11 cellular contexts compared by ENCODE assay signal in genomic region chr6:52543729-52544324, GRCh38. TPM values are rescaled to one million over a fixed set of nuclear protein-coding genes. Genes with fewer than 3 reads are reported as not detected.
DNase-seq lines count a peak whose midpoint lies in the region; ATAC-seq, FAIRE-seq and TF ChIP-seq lines count a peak whose summit lies in the region.
"Had no signal": no experiment of that assay in that cellular context is flagged by ENCODE, and none has a peak within 500 bp of the region (broad histone marks: within the 10 kb centered on the region; RNA-seq: fewer than 3 reads in every experiment).

No MANE protein-coding gene starts in this region.

- CTCF ChIA-PET in endothelial cell of umbilical vein (lab: Charles Lee) = interaction anchor here (0.9 to 1.5 kb wide), 5 partner anchors 21 to 31 kb away, joined by 3 to 5 read pairs (median 4); no protein-coding TSS in a partner anchor
- CTCF ChIA-PET in CD4-positive, alpha-beta T cell (lab: Charles Lee) = no interaction called here

- H3K27me3 Mint-ChIP-seq in natural killer cell (ENCODE audit: low read depth in 2 of 2) = no peaks in the 10 kb centered on the region
- H3K27me3 Mint-ChIP-seq in CD4-positive, alpha-beta T cell = no peaks in the 10 kb centered on the region
- H3K27me3 Mint-ChIP-seq: activated CD4-positive, alpha-beta memory T cell treated with anti-CD3 and anti-CD28 coated beads for 36 hours had no signal

- DNase-seq in MM.1S (no peak), endothelial cell of umbilical vein (ENCODE audit: low read depth, low spot score) (peak; percentile 67), mesendoderm (peak; percentile 95), natural killer cell (no peak)
- DNase-seq in CD4-positive, alpha-beta T cell = no peak
- no peak for DNase-seq in activated naive CD4-positive, alpha-beta T cell treated with anti-CD3 and anti-CD28 coated beads, Interleukin-2, amount 50 U/mL, for 16 hours
- DNase-seq: activated CD4-positive, alpha-beta memory T cell treated with anti-CD3 and anti-CD28 coated beads for 36 hours; stimulated activated naive CD4-positive, alpha-beta T cell had no signal

- H2BK5ac ChIP-seq in mesendoderm (ENCODE audit: low read length) = peak overlapping the region; percentile 96

- no peaks in the 10 kb centered on the region for H3K9me2 ChIP-seq in MM.1S (replicated peaks; ENCODE audit: insufficient read depth, low read length)

- TF ChIP-seq CTCF in 22Rv1 (IDR thresholded peaks at IDR 0.05) (no peak), MM.1S (IDR thresholded peaks at IDR 0.05; ENCODE audit: low read length) (no peak), endothelial cell of umbilical vein (IDR thresholded peaks at IDR 0.05; ENCODE audit: extremely low read depth in 1 of 2, insufficient read depth in 1 of 2, low read depth in 1 of 2, low read length in 2 of 2) (no peak), natural killer cell (IDR thresholded peaks at IDR 0.05) (no peak)
- no peak for TF ChIP-seq CTCF in CD4-positive, alpha-beta T cell (IDR thresholded peaks at IDR 0.05)

- no peak overlapping the region for H4K8ac ChIP-seq in mesendoderm (ENCODE audit: low read depth, low read length)

- H3K9me3 ChIP-seq in MM.1S (replicated peaks; ENCODE audit: insufficient read depth, low read length) (no peaks in the 10 kb centered on the region), endothelial cell of umbilical vein (replicated peaks; ENCODE audit: control insufficient read depth, insufficient read depth, low read length) (no peaks in the 10 kb centered on the region)
- H3K9me3 ChIP-seq in CD4-positive, alpha-beta T cell (ENCODE audit: control insufficient read depth, low read length) = no peaks in the 10 kb centered on the region

- H3K9ac ChIP-seq in MM.1S (ENCODE audit: low read length) = peak overlapping the region; percentile 21; the same call in 1 of the 2 replicates
- H3K9ac ChIP-seq in endothelial cell of umbilical vein (replicated peaks; ENCODE audit: extremely low read depth, insufficient read depth, low read length) = peak overlapping the region; percentile 66
- peak overlapping the region; percentile 46 for H3K9ac ChIP-seq in mesendoderm (ENCODE audit: low read length)

- dilution Hi-C loops in endothelial cell of umbilical vein (cut with MboI; ENCODE audit: extremely low pct_ligation_motif_present, low sequenced_read_pairs) = loop anchor here (25.0 kb wide), 1 partner anchor 132 kb away; the partner anchor contains the start of gene EFHC1

- H3K18ac ChIP-seq in mesendoderm (ENCODE audit: low read length) = peak overlapping the region; percentile 43

- intact Hi-C loops in endothelial cell of umbilical vein (cut with micrococcal nuclease) = loop anchor here (1.0 kb wide), 4 partner anchors 7 to 128 kb away; no protein-coding TSS in a partner anchor
- intact Hi-C loops in natural killer cell (cut with micrococcal nuclease) = no loop called here
- intact Hi-C loops in CD4-positive, alpha-beta T cell (cut with DNase I, micrococcal nuclease) = no loop called here

- no peak overlapping the region for H2AFZ ChIP-seq in MM.1S (ENCODE audit: low read length)
- H2AFZ ChIP-seq in endothelial cell of umbilical vein (ENCODE audit: low read depth, low read length) = no peak overlapping the region

- no peak overlapping the region for H4K5ac ChIP-seq in mesendoderm (ENCODE audit: low read length)

- peaks cover 100% of the 10 kb centered on the region for H3K4me1 ChIP-seq in MM.1S (ENCODE audit: low read length)
- peaks cover 80% of the 10 kb centered on the region for H3K4me1 ChIP-seq in endothelial cell of umbilical vein (ENCODE audit: control insufficient read depth, extremely low read depth, insufficient read depth, low read length)
- peaks cover 45% of the 10 kb centered on the region for H3K4me1 ChIP-seq in mesendoderm (ENCODE audit: control insufficient read depth, low read depth, low read length)

- H3K27ac ChIP-seq in 22Rv1 (peak overlapping the region; percentile 64), MM.1S (ENCODE audit: low read length) (peak overlapping the region; percentile 99; the same call in 1 of the 2 replicates), endothelial cell of umbilical vein (ENCODE audit: insufficient read depth, low read depth, low read length) (peak overlapping the region; percentile 78), mesendoderm (ENCODE audit: low read depth, low read length) (peak overlapping the region; percentile 94)
- no peak overlapping the region for H3K27ac ChIP-seq in CD4-positive, alpha-beta T cell (ENCODE audit: low read depth, low read length)

- H3K4ac ChIP-seq in mesendoderm (ENCODE audit: low read depth, low read length) = peak overlapping the region; percentile 95

- POLR2A ChIA-PET in endothelial cell of umbilical vein (lab: Charles Lee) = interaction anchor here (0.9 to 1.4 kb wide), 2 partner anchors 21 to 126 kb away, joined by 3 to 7 read pairs; no protein-coding TSS in a partner anchor
- POLR2A ChIA-PET in CD4-positive, alpha-beta T cell (lab: Charles Lee) = no interaction called here

- H3K4me3 ChIP-seq in MM.1S (ENCODE audit: low read length) = no peak overlapping the region
- peak overlapping the region in 1 of 3 experiments; percentile 21 for H3K4me3 ChIP-seq in endothelial cell of umbilical vein (replicated peaks in 1 of 3; ENCODE audit: insufficient read depth in 1 of 3, low read depth in 1 of 3, low read length in 3 of 3)
- no peak overlapping the region for H3K4me3 ChIP-seq in mesendoderm (ENCODE audit: low read length)

- no peaks in the 10 kb centered on the region for H3K9me3 Mint-ChIP-seq in natural killer cell
- no peaks in the 10 kb centered on the region for H3K9me3 Mint-ChIP-seq in CD4-positive, alpha-beta T cell
- H3K9me3 Mint-ChIP-seq: activated CD4-positive, alpha-beta memory T cell treated with anti-CD3 and anti-CD28 coated beads for 36 hours had no signal

- BruUV-seq in endothelial cell of umbilical vein (replicated peaks; lab: Mats Ljungman, UMichigan) = TSS peak; percentile 81

- FAIRE-seq in endothelial cell of umbilical vein (lab: Jason Lieb, UNC) = peak; percentile 66
- FAIRE-seq: GM12892 had no signal

- H2AK5ac ChIP-seq in mesendoderm (ENCODE audit: low read length) = peak overlapping the region; percentile 81

- ATAC-seq in natural killer cell = no peak
- ATAC-seq in CD4-positive, alpha-beta T cell (ENCODE audit: poor library complexity) = no peak
- no peak for ATAC-seq in GM19351 (IDR thresholded peaks at IDR 0.05; ENCODE audit: unreplicated experiment)

- peaks cover 75% of the 10 kb centered on the region for H3F3A ChIP-seq in MM.1S (ENCODE audit: insufficient read depth, low read length)

- H3K4me2 ChIP-seq in MM.1S (ENCODE audit: low read depth, low read length) (peak overlapping the region; percentile 27; the same call in 1 of the 2 replicates), endothelial cell of umbilical vein (ENCODE audit: insufficient read depth, low read length) (peak overlapping the region; percentile 80), mesendoderm (ENCODE audit: low read length) (peak overlapping the region; percentile 12)

- H4K20me1 ChIP-seq in MM.1S (ENCODE audit: insufficient read depth, low read length) = no peaks in the 10 kb centered on the region
- H4K20me1 ChIP-seq in endothelial cell of umbilical vein (replicated peaks; ENCODE audit: control insufficient read depth, extremely low read depth, insufficient read depth, low read length) = no peaks in the 10 kb centered on the region

- H3K56ac ChIP-seq in mesendoderm (ENCODE audit: low read length) = peak overlapping the region; percentile 82

- peak; percentile 72 for TF ChIP-seq POLR2A in endothelial cell of umbilical vein (IDR thresholded peaks at IDR 0.05; ENCODE audit: low read depth, low read length)

- H3K79me2 ChIP-seq in MM.1S (ENCODE audit: low read length) (peaks cover 100% of the 10 kb centered on the region), endothelial cell of umbilical vein (ENCODE audit: control insufficient read depth, insufficient read depth, low read length) (peaks cover 82% of the 10 kb centered on the region), mesendoderm (ENCODE audit: control insufficient read depth, insufficient read depth, low read length) (peaks cover 62% of the 10 kb centered on the region)

- H3K4me1 Mint-ChIP-seq in natural killer cell = peaks cover 48 to 64% of the 10 kb centered on the region in 2 donors
- peaks cover 18% of the 10 kb centered on the region for H3K4me1 Mint-ChIP-seq in CD4-positive, alpha-beta T cell (ENCODE audit: low read depth)

- H3K9me1 ChIP-seq in endothelial cell of umbilical vein (replicated peaks; ENCODE audit: control insufficient read depth, extremely low read depth, insufficient read depth, low read length) = no peaks in the 10 kb centered on the region

- H3K27me3 ChIP-seq in MM.1S (replicated peaks; ENCODE audit: insufficient read depth, low read length) (no peaks in the 10 kb centered on the region), endothelial cell of umbilical vein (ENCODE audit: control insufficient read depth in 2 of 2, insufficient read depth in 2 of 2, low read length in 2 of 2) (no peaks in the 10 kb centered on the region), mesendoderm (ENCODE audit: insufficient read depth, low read length, poor library complexity) (no peaks in the 10 kb centered on the region)
- no peaks in the 10 kb centered on the region for H3K27me3 ChIP-seq in CD4-positive, alpha-beta T cell (ENCODE audit: control insufficient read depth, insufficient read depth, low read length)

- no peak overlapping the region for H3K27ac Mint-ChIP-seq in natural killer cell
- no peak overlapping the region for H3K27ac Mint-ChIP-seq in CD4-positive, alpha-beta T cell
- H3K27ac Mint-ChIP-seq: activated CD4-positive, alpha-beta memory T cell treated with anti-CD3 and anti-CD28 coated beads for 36 hours had no signal

- H3K36me3 ChIP-seq in MM.1S (replicated peaks; ENCODE audit: insufficient read depth, low read length) (peaks cover 6% of the 10 kb centered on the region; the same call in 1 of the 2 replicates), endothelial cell of umbilical vein (ENCODE audit: control insufficient read depth in 2 of 2, extremely low read depth in 1 of 2, insufficient read depth in 2 of 2, low read length in 2 of 2) (no peaks in the 10 kb centered on the region), mesendoderm (ENCODE audit: control insufficient read depth, insufficient read depth, low read length) (no peaks in the 10 kb centered on the region)

- H3K79me1 ChIP-seq in mesendoderm (ENCODE audit: low read length) = peaks cover 43% of the 10 kb centered on the region

- H3K36me3 Mint-ChIP-seq in natural killer cell = no peaks in the 10 kb centered on the region
- peaks cover 4% of the 10 kb centered on the region for H3K36me3 Mint-ChIP-seq in CD4-positive, alpha-beta T cell (ENCODE audit: low read depth)
- H3K36me3 Mint-ChIP-seq: activated CD4-positive, alpha-beta memory T cell treated with anti-CD3 and anti-CD28 coated beads for 36 hours had no signal

- peak overlapping the region; percentile 15 for H2BK120ac ChIP-seq in mesendoderm (ENCODE audit: low read depth, low read length)

- WGBS in mesendoderm (ENCODE audit: extremely low coverage, insufficient coverage, low lambda C conversion rate) = no CpG with 5 or more reads among the region's 7 CpGs

- H2BK15ac ChIP-seq in mesendoderm (replicated peaks; ENCODE audit: low read depth) = no peak overlapping the region

- H3K4me3 Mint-ChIP-seq in natural killer cell = no peak overlapping the region
- H3K4me3 Mint-ChIP-seq in CD4-positive, alpha-beta T cell = no peak overlapping the region
- H3K4me3 Mint-ChIP-seq: activated CD4-positive, alpha-beta memory T cell treated with anti-CD3 and anti-CD28 coated beads for 36 hours had no signal

- H3K23ac ChIP-seq in mesendoderm (ENCODE audit: low read length) = peak overlapping the region; percentile 90

RNA-seq across cellular contexts. Expression of gene TRAM2, which starts 33.0 kb away (rescaled TPM):
- 85.9 and 98.6 TPM in 2 replicates for total RNA-seq in endothelial cell of umbilical vein
- polyA plus RNA-seq in endothelial cell of umbilical vein = 79.5 and 85.7 TPM in 2 replicates
- 79.3 and 81.1 TPM in 2 replicates for polyA plus RNA-seq in endothelial cell of umbilical vein (2011; cell fraction: cytosol; rRNA removed)
- polyA plus RNA-seq in endothelial cell of umbilical vein (2011; cell fraction: nucleus; rRNA removed) = 129 and 133 TPM in 2 replicates
- polyA plus RNA-seq in endothelial cell of umbilical vein (2012) = 35.6 and 64.2 TPM in 2 replicates
- polyA minus RNA-seq in endothelial cell of umbilical vein = 123 and 155 TPM in 2 replicates
- 11.6 TPM for polyA minus RNA-seq in endothelial cell of umbilical vein (2011; cell fraction: cytosol; rRNA and poly(A)+ RNA removed)
- 51.9 and 71.3 TPM in 2 replicates for polyA minus RNA-seq in endothelial cell of umbilical vein (2011; cell fraction: nucleus; rRNA and poly(A)+ RNA removed)
- polyA plus RNA-seq in mesendoderm (2013, experiment 1 of 2) = 39.3 TPM
- 39.0 TPM for polyA plus RNA-seq in mesendoderm (2013, experiment 2 of 2)
- 10 to 100 TPM; 16.2 to 20.0 (median 19.2) TPM for total RNA-seq in natural killer cell
- total RNA-seq in CD4-positive, alpha-beta T cell = 1 to 10 TPM; 7.1 to 7.6 TPM

Comparison
In these comparisons a context has a peak if more than half of its experiments do, and no peak if none do; other contexts are left out.
1. DNase-seq: peak in endothelial cell of umbilical vein (single experiment) and mesendoderm (single experiment); none in MM.1S (single experiment), natural killer cell (single experiment), CD4-positive, alpha-beta T cell (0 of 10) and activated naive CD4-positive, alpha-beta T cell treated with anti-CD3 and anti-CD28 coated beads, Interleukin-2, amount 50 U/mL, for 16 hours (single experiment).
2. H3K4me2 ChIP-seq: peak in every context shown above with its lines; median percentile 80 in endothelial cell of umbilical vein; 27 in MM.1S; 12 in mesendoderm.
3. Peak in every context shown above with its lines, with median percentiles within 50 percentile points of each other: H3K9ac ChIP-seq.